In genomic region chr2:25557179-25558036, GRCh38 we compare ENCODE assay signal across 1 cellular context.
TF ChIP-seq lines count a peak whose summit lies in the region.

No MANE protein-coding gene starts in this region.

TF ChIP-seq in GM12878, 131 proteins besides CTCF, POLR2A, EP300 and RAD21 (continued from another document):
- TF ChIP-seq, protein P1, sequence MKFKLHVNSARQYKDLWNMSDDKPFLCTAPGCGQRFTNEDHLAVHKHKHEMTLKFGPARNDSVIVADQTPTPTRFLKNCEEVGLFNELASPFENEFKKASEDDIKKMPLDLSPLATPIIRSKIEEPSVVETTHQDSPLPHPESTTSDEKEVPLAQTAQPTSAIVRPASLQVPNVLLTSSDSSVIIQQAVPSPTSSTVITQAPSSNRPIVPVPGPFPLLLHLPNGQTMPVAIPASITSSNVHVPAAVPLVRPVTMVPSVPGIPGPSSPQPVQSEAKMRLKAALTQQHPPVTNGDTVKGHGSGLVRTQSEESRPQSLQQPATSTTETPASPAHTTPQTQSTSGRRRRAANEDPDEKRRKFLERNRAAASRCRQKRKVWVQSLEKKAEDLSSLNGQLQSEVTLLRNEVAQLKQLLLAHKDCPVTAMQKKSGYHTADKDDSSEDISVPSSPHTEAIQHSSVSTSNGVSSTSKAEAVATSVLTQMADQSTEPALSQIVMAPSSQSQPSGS (IDR thresholded peaks at IDR 0.05; ENCODE audit: low read length), result peak; percentile 89
- TF ChIP-seq CEBPZ (IDR thresholded peaks at IDR 0.05; ENCODE audit: low read depth, low read length), result no peak
- TF ChIP-seq POLR2AphosphoS5 (IDR thresholded peaks at IDR 0.05; ENCODE audit: low read length), result 0 out of 2 replicates have a peak, but pooled peaks have one; percentile 0
- TF ChIP-seq ZNF274 (IDR thresholded peaks at IDR 0.05; ENCODE audit: insufficient read depth, insufficient read length), result no peak
- peak; percentile 28; the same call in 1 of the 2 replicates for TF ChIP-seq NFIC (IDR thresholded peaks at IDR 0.05; ENCODE audit: low read depth, low read length)
- TF ChIP-seq MTA3 (IDR thresholded peaks at IDR 0.05; ENCODE audit: borderline replicate concordance, low read length), result peak; percentile 29
- 0 out of 2 replicates have a peak, but pooled peaks have one; percentile 13 for TF ChIP-seq TBL1XR1 (IDR thresholded peaks at IDR 0.05; ENCODE audit: low read depth, low read length)
- peak; percentile 27; the same call in 1 of the 2 replicates for TF ChIP-seq CREB1 (IDR thresholded peaks at IDR 0.05; ENCODE audit: low read depth)
- peak; percentile 69 to 81 for TF ChIP-seq IKZF2 (IDR thresholded peaks at IDR 0.05)
- TF ChIP-seq CREM (IDR thresholded peaks at IDR 0.05; ENCODE audit: low read depth), result peak; percentile 28; the same call in 1 of the 2 replicates
- TF ChIP-seq, protein P2, sequence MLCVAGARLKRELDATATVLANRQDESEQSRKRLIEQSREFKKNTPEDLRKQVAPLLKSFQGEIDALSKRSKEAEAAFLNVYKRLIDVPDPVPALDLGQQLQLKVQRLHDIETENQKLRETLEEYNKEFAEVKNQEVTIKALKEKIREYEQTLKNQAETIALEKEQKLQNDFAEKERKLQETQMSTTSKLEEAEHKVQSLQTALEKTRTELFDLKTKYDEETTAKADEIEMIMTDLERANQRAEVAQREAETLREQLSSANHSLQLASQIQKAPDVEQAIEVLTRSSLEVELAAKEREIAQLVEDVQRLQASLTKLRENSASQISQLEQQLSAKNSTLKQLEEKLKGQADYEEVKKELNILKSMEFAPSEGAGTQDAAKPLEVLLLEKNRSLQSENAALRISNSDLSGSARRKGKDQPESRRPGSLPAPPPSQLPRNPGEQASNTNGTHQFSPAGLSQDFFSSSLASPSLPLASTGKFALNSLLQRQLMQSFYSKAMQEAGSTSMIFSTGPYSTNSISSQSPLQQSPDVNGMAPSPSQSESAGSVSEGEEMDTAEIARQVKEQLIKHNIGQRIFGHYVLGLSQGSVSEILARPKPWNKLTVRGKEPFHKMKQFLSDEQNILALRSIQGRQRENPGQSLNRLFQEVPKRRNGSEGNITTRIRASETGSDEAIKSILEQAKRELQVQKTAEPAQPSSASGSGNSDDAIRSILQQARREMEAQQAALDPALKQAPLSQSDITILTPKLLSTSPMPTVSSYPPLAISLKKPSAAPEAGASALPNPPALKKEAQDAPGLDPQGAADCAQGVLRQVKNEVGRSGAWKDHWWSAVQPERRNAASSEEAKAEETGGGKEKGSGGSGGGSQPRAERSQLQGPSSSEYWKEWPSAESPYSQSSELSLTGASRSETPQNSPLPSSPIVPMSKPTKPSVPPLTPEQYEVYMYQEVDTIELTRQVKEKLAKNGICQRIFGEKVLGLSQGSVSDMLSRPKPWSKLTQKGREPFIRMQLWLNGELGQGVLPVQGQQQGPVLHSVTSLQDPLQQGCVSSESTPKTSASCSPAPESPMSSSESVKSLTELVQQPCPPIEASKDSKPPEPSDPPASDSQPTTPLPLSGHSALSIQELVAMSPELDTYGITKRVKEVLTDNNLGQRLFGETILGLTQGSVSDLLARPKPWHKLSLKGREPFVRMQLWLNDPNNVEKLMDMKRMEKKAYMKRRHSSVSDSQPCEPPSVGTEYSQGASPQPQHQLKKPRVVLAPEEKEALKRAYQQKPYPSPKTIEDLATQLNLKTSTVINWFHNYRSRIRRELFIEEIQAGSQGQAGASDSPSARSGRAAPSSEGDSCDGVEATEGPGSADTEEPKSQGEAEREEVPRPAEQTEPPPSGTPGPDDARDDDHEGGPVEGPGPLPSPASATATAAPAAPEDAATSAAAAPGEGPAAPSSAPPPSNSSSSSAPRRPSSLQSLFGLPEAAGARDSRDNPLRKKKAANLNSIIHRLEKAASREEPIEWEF (IDR thresholded peaks at IDR 0.05; ENCODE audit: insufficient replicate concordance, low read depth, low read length), result peak; percentile 49
- peak; percentile 81 for TF ChIP-seq SPI1 (IDR thresholded peaks at IDR 0.05; ENCODE audit: borderline replicate concordance, insufficient read depth, low read depth, low read length)
- TF ChIP-seq GATAD2B (conservative IDR thresholded peaks at IDR 0.05; ENCODE audit: low read depth), result no peak
- 0 out of 2 replicates have a peak, but pooled peaks have one; percentile 39 for TF ChIP-seq MEF2A (IDR thresholded peaks at IDR 0.05; ENCODE audit: insufficient read depth, low read depth, low read length)
- TF ChIP-seq SMC3 (IDR thresholded peaks at IDR 0.05; ENCODE audit: borderline replicate concordance, low read length), result 0 out of 2 replicates have a peak, but pooled peaks have one; percentile 14
- TF ChIP-seq BMI1 (IDR thresholded peaks at IDR 0.05; ENCODE audit: borderline replicate concordance), result no peak
